Comparison of ENCODE assay signal across 8 cellular contexts in genomic region chr17:21213491-21214014, GRCh38. TPM values are rescaled to one million over a fixed set of nuclear protein-coding genes. Genes with fewer than 3 reads are reported as not detected.
DNase-seq lines count a peak whose midpoint lies in the region; ATAC-seq and TF ChIP-seq lines count a peak whose summit lies in the region.

No MANE protein-coding gene starts in this region.

- in situ Hi-C loops in GM23248 (cut with MboI) = no loop called here

- H3K36me3 Mint-ChIP-seq in activated naive CD4-positive, alpha-beta T cell treated with anti-CD3 and anti-CD28 coated beads, Interleukin-2, amount 50 U/mL, for 72 hours = peaks cover 34 to 35% of the 10 kb centered on the region in 2 donors

- TF ChIP-seq POLR2A in GM18505 (IDR thresholded peaks at IDR 0.05; ENCODE audit: borderline replicate concordance, extremely low read depth, insufficient read depth, insufficient read length) = no peak
- no peak for TF ChIP-seq POLR2A in sigmoid colon (IDR thresholded peaks at IDR 0.05)

- peak overlapping the region; percentile 97 for H3K4me2 ChIP-seq in GM23248 (ENCODE audit: unreplicated experiment)

- no peaks in the 10 kb centered on the region for H3K9me3 Mint-ChIP-seq in activated naive CD4-positive, alpha-beta T cell treated with anti-CD3 and anti-CD28 coated beads, Interleukin-2, amount 50 U/mL, for 72 hours

- H3K27ac ChIP-seq in GM23248 = peak overlapping the region; percentile 96
- peak overlapping the region; percentile 93 for H3K27ac ChIP-seq in KOPT-K1 (ENCODE audit: low read depth, low read length, poor library complexity, severe bottlenecking)
- peak overlapping the region; percentile 94 to 99 for H3K27ac ChIP-seq in right atrium auricular region
- H3K27ac ChIP-seq in sigmoid colon = peak overlapping the region; percentile 89 to 93 (median 92)

- H3K79me2 ChIP-seq in GM23248 (ENCODE audit: insufficient read depth) = peaks cover 91% of the 10 kb centered on the region

- H3K27me3 ChIP-seq in GM23248 (replicated peaks; ENCODE audit: insufficient read depth) = no peaks in the 10 kb centered on the region
- H3K27me3 ChIP-seq in right atrium auricular region = no peaks in the 10 kb centered on the region
- no peaks in the 10 kb centered on the region for H3K27me3 ChIP-seq in sigmoid colon

- H3K27ac Mint-ChIP-seq in activated naive CD4-positive, alpha-beta T cell treated with anti-CD3 and anti-CD28 coated beads, Interleukin-2, amount 50 U/mL, for 72 hours = peak overlapping the region; percentile 90 to 97

- no peak for TF ChIP-seq EP300 in sigmoid colon (IDR thresholded peaks at IDR 0.05)

- DNase-seq in GM23248 (peak; percentile 80), right atrium auricular region (ENCODE audit: low spot score) (no peak), sigmoid colon (peak; percentile 71), GM20000 (ENCODE audit: low spot score) (no peak), activated gamma-delta T cell treated with Interleukin-2 at 50 U/mL for 16 hours (no peak)
- no peak for DNase-seq in activated naive CD4-positive, alpha-beta T cell treated with anti-CD3 and anti-CD28 coated beads, Interleukin-2, amount 50 U/mL, for 72 hours (ENCODE audit: low spot score in 2 of 2)

- WGBS in GM23248 (ENCODE audit: low coverage in 1 of 2, low lambda C conversion rate in 2 of 2, missing lambda C conversion rate in 2 of 2), 2 experiments = 1% methylated on average over 43 to 44 of the region's 44 CpGs
- 1% methylated on average over 44 of the region's 44 CpGs for WGBS in sigmoid colon, 2 donors

- ATAC-seq in GM18505 (IDR thresholded peaks at IDR 0.05; ENCODE audit: unreplicated experiment) = peak; percentile 20
- ATAC-seq in activated naive CD4-positive, alpha-beta T cell treated with anti-CD3 and anti-CD28 coated beads, Interleukin-2, amount 50 U/mL, for 72 hours = peak; percentile 21 to 25

- H4K20me1 ChIP-seq in GM23248 (ENCODE audit: insufficient read depth) = peaks cover 5% of the 10 kb centered on the region; the same call in 1 of the 2 replicates

- H3K36me3 ChIP-seq in GM23248 (ENCODE audit: low read depth) (no peaks in the 10 kb centered on the region; the same call in 1 of the 2 replicates), KOPT-K1 (ENCODE audit: insufficient read depth, low read length) (peaks cover 56% of the 10 kb centered on the region), right atrium auricular region (peaks cover 4% of the 10 kb centered on the region), sigmoid colon (peaks cover 0 to 21% (median 3%) of the 10 kb centered on the region in 4 donors)

- TF ChIP-seq CTCF in right atrium auricular region (IDR thresholded peaks at IDR 0.05) (no peak), sigmoid colon (IDR thresholded peaks at IDR 0.05) (peak in 1 of 4 experiments; percentile 8), GM20000 (IDR thresholded peaks at IDR 0.05; ENCODE audit: extremely low read depth, missing control alignments) (no peak)

- H3K4me3 ChIP-seq in GM23248 = peak overlapping the region; percentile 96
- peak overlapping the region; percentile 73 to 96 for H3K4me3 ChIP-seq in right atrium auricular region
- H3K4me3 ChIP-seq in sigmoid colon = peak overlapping the region; percentile 85 to 95 (median 91)

- intact Hi-C loops in sigmoid colon (cut with DNase I) = loop anchor here (2.0 to 10.0 kb wide), 3 partner anchors 71 to 169 kb away; partner anchors contain the start of genes DHRS7B, MAP2K3 and USP22

- peaks cover 20% of the 10 kb centered on the region for H3F3A ChIP-seq in GM23248 (ENCODE audit: insufficient read depth)

- peak overlapping the region; percentile 98 for H3K9ac ChIP-seq in GM23248

- no peaks in the 10 kb centered on the region for H3K9me3 ChIP-seq in GM23248 (ENCODE audit: low read depth)
- no peaks in the 10 kb centered on the region for H3K9me3 ChIP-seq in KOPT-K1 (ENCODE audit: insufficient read depth, low read length, poor library complexity, severe bottlenecking)
- no peaks in the 10 kb centered on the region for H3K9me3 ChIP-seq in right atrium auricular region
- H3K9me3 ChIP-seq in sigmoid colon = no peaks in the 10 kb centered on the region

- no peaks in the 10 kb centered on the region for H3K9me2 ChIP-seq in GM23248 (ENCODE audit: insufficient read depth)

- peak overlapping the region; percentile 63 for H2AFZ ChIP-seq in GM23248

- H3K4me1 ChIP-seq in GM23248 (ENCODE audit: insufficient read depth) (peaks cover 34% of the 10 kb centered on the region), right atrium auricular region (peaks cover 0 to 61% of the 10 kb centered on the region in 2 donors), sigmoid colon (peaks cover 0 to 67% (median 54%) of the 10 kb centered on the region in 4 donors)

RNA-seq across cellular contexts. Expression of gene TMEM11, which starts 0.4 kb away (rescaled TPM):
- 18.2 and 29.4 TPM in 2 replicates for total RNA-seq in GM23248 (2014; rRNA removed; shearing (Covaris generic))
- polyA plus RNA-seq in GM23248 (2016; fragmentation: Nextera tagmentation; extraction: Ambion mirVana) = 66.5 and 66.9 TPM in 2 replicates
- 10 to 100 TPM; 21.9 to 23.6 TPM for total RNA-seq in activated naive CD4-positive, alpha-beta T cell treated with anti-CD3 and anti-CD28 coated beads, Interleukin-2, amount 50 U/mL, for 72 hours
- 10 to 100 TPM; 25.5 to 27.2 TPM for total RNA-seq in right atrium auricular region
- total RNA-seq in sigmoid colon = 10 to 100 TPM; 14.5 to 32.8 (median 22.4) TPM
- polyA plus RNA-seq in sigmoid colon = 10 to 100 TPM; 27.7 to 51.6 (median 40.2) TPM

RNA-seq across cellular contexts. Expression of gene NATD1, which starts 39.7 kb away (rescaled TPM):
- 5.0 and 9.6 TPM in 2 replicates for total RNA-seq in GM23248 (2014; rRNA removed; shearing (Covaris generic))
- 3.6 and 4.0 TPM in 2 replicates for polyA plus RNA-seq in GM23248 (2016; fragmentation: Nextera tagmentation; extraction: Ambion mirVana)
- total RNA-seq in activated naive CD4-positive, alpha-beta T cell treated with anti-CD3 and anti-CD28 coated beads, Interleukin-2, amount 50 U/mL, for 72 hours = 1 to 10 TPM; 2.6 to 2.9 TPM
- 10 to 100 TPM; 15.4 to 17.0 TPM for total RNA-seq in right atrium auricular region
- 10 to 100 TPM in 2 of 4 donors, 1 to 10 TPM in 2; 6.8 to 13.8 (median 9.9) TPM for total RNA-seq in sigmoid colon
- 1 to 10 TPM; 2.5 to 4.5 (median 3.6) TPM for polyA plus RNA-seq in sigmoid colon

Comparison
In these comparisons a context has a peak if more than half of its experiments do, and no peak if none do; other contexts are left out.
1. DNase-seq: peak in GM23248 (single experiment) and sigmoid colon (single experiment); none in activated naive CD4-positive, alpha-beta T cell treated with anti-CD3 and anti-CD28 coated beads, Interleukin-2, amount 50 U/mL, for 72 hours (0 of 2), right atrium auricular region (single experiment), GM20000 (single experiment) and activated gamma-delta T cell treated with Interleukin-2 at 50 U/mL for 16 hours (single experiment).
2. Peak in every context shown above with its lines, with median percentiles within 50 percentile points of each other: H3K27ac ChIP-seq and H3K4me3 ChIP-seq.